In genomic region chr7:727104-727805, GRCh38 we compare ENCODE assay signal across 8 cellular contexts. TPM values are rescaled to one million over a fixed set of nuclear protein-coding genes. Genes with fewer than 3 reads are reported as not detected.
DNase-seq lines count a peak whose midpoint lies in the region; ATAC-seq, FAIRE-seq and TF ChIP-seq lines count a peak whose summit lies in the region.

PRKAR1B (minus strand) TSS chr7:727281; CDS start chr7:711505, 15,776 bp downstream.

- ATAC-seq in GM21528 (IDR thresholded peaks at IDR 0.05; ENCODE audit: low FRiP score, unreplicated experiment) = peak; percentile 37

- no peaks in the 10 kb centered on the region for H3K4me1 ChIP-seq in HUES64 (ENCODE audit: insufficient read depth, low read length)
- no peaks in the 10 kb centered on the region for H3K4me1 ChIP-seq in endodermal cell (ENCODE audit: control insufficient read depth, insufficient read depth, low read length)
- peaks cover 16 to 28% of the 10 kb centered on the region in 2 donors for H3K4me1 ChIP-seq in mucosa of rectum (ENCODE audit: control insufficient read depth in 2 of 2, insufficient read depth in 2 of 2, low read length in 2 of 2)
- H3K4me1 ChIP-seq in stomach smooth muscle (ENCODE audit: control insufficient read depth, insufficient read depth, low read length) = peaks cover 19% of the 10 kb centered on the region

- H3K4me3 ChIP-seq in HUES64 (ENCODE audit: low read length) (peak within 1 kb of the TSS; percentile 86), endodermal cell (ENCODE audit: low read length) (peak within 1 kb of the TSS; percentile 81), mucosa of rectum (ENCODE audit: low read length in 2 of 2) (peak within 1 kb of the TSS; percentile 70 to 74), stomach smooth muscle (ENCODE audit: low read length in 2 of 2) (peak within 1 kb of the TSS; percentile 59 to 79)

- DNase-seq in G401 (ENCODE audit: low spot score) (no peak), endodermal cell (peak; percentile 80), D721Med (ENCODE audit: insufficient read length, low spot score) (no peak)
- DNase-seq in activated CD4-positive, alpha-beta T cell treated with anti-CD3 and anti-CD28 coated beads for 48 hours = peak; percentile 59

- H3K27ac ChIP-seq in HUES64 (ENCODE audit: low read depth, low read length) (peak within 1 kb of the TSS; percentile 59), endodermal cell (ENCODE audit: low read depth, low read length) (no peak within 1 kb of the TSS), mucosa of rectum (ENCODE audit: low read depth in 2 of 2, low read length in 2 of 2) (peak within 1 kb of the TSS; percentile 38 to 53), stomach smooth muscle (ENCODE audit: low read length) (peak within 1 kb of the TSS; percentile 60)

- no peak for FAIRE-seq in D721Med (lab: Jason Lieb, UNC)

- H3K36me3 ChIP-seq in HUES64 (ENCODE audit: insufficient read depth, low read length) (peaks cover 50% of the 10 kb centered on the region), endodermal cell (ENCODE audit: control insufficient read depth, insufficient read depth, low read length) (peaks cover 29% of the 10 kb centered on the region), mucosa of rectum (ENCODE audit: control insufficient read depth in 2 of 2, insufficient read depth in 2 of 2, low read length in 2 of 2) (peaks cover 4 to 19% of the 10 kb centered on the region in 2 donors), stomach smooth muscle (ENCODE audit: control insufficient read depth in 2 of 2, insufficient read depth in 2 of 2, low read length in 2 of 2) (peaks cover 9 to 14% of the 10 kb centered on the region in 2 donors)

- H3K27me3 ChIP-seq in HUES64 (ENCODE audit: insufficient read depth, low read length) = no peaks in the 10 kb centered on the region
- H3K27me3 ChIP-seq in endodermal cell (ENCODE audit: control insufficient read depth, insufficient read depth, low read length, poor library complexity, severe bottlenecking) = no peaks in the 10 kb centered on the region
- no peaks in the 10 kb centered on the region for H3K27me3 ChIP-seq in mucosa of rectum (ENCODE audit: control insufficient read depth in 2 of 2, insufficient read depth in 2 of 2, low read length in 2 of 2)
- no peaks in the 10 kb centered on the region for H3K27me3 ChIP-seq in stomach smooth muscle (ENCODE audit: control insufficient read depth in 1 of 2, insufficient read depth in 2 of 2, low read length in 2 of 2)

- H3K9ac ChIP-seq in HUES64 (ENCODE audit: low read depth, low read length) = peak within 1 kb of the TSS; percentile 89
- peak within 1 kb of the TSS; percentile 12 for H3K9ac ChIP-seq in endodermal cell (ENCODE audit: extremely low read depth, low read length, poor library complexity, severe bottlenecking)
- peak within 1 kb of the TSS; percentile 60 to 79 for H3K9ac ChIP-seq in mucosa of rectum (ENCODE audit: low read depth in 1 of 2, low read length in 2 of 2)
- peak within 1 kb of the TSS; percentile 66 to 71 for H3K9ac ChIP-seq in stomach smooth muscle (ENCODE audit: low read length in 2 of 2)

- peaks cover 48% of the 10 kb centered on the region for H3K36me3 Mint-ChIP-seq in endodermal cell (ENCODE audit: low read depth)

- TF ChIP-seq CTCF in endodermal cell (conservative IDR thresholded peaks at IDR 0.05) (no peak), D721Med (IDR thresholded peaks at IDR 0.05; ENCODE audit: insufficient read depth, missing control alignments) (no peak)

- H3K9me3 ChIP-seq in HUES64 (ENCODE audit: insufficient read depth, low read depth, low read length) (peaks cover 22% of the 10 kb centered on the region), endodermal cell (ENCODE audit: control insufficient read depth, low read length) (peaks cover 35% of the 10 kb centered on the region), mucosa of rectum (ENCODE audit: control insufficient read depth in 2 of 2, low read length in 2 of 2) (no peaks in the 10 kb centered on the region), stomach smooth muscle (ENCODE audit: control insufficient read depth in 2 of 2, low read length in 2 of 2) (no peaks in the 10 kb centered on the region)

- H3K4me1 Mint-ChIP-seq in endodermal cell = peaks cover 5% of the 10 kb centered on the region

- WGBS in HUES64 = under 1% methylated on average over 55 of the region's 66 CpGs
- 0 to 1% methylated on average over 1 to 52 of the region's 66 CpGs for WGBS in endodermal cell (ENCODE audit: insufficient coverage in 1 of 2, insufficient read length in 1 of 2), 2 experiments

- peaks cover 1% of the 10 kb centered on the region for H3K27me3 Mint-ChIP-seq in endodermal cell (ENCODE audit: insufficient read depth)

- H3K4me3 Mint-ChIP-seq in endodermal cell = peak within 1 kb of the TSS; percentile 62

- H3K9me3 Mint-ChIP-seq in endodermal cell = peaks cover 35% of the 10 kb centered on the region

- in situ Hi-C loops in G401 (cut with HindIII; ENCODE audit: low sequenced_read_pairs) = no loop called here

- peak within 1 kb of the TSS; percentile 50 for H3K27ac Mint-ChIP-seq in endodermal cell

RNA-seq across cellular contexts. Expression of gene PRKAR1B, which starts in this region (rescaled TPM):
- 73.7 and 83.1 TPM in 2 replicates for total RNA-seq in G401 (2014; rRNA removed; shearing (Covaris generic))
- 37.5 TPM for polyA plus RNA-seq in HUES64 (2013, experiment 1 of 2)
- 26.6 TPM for polyA plus RNA-seq in HUES64 (2013, experiment 2 of 2)
- total RNA-seq in endodermal cell = 10 to 100 TPM; 33.5 to 43.2 TPM
- polyA plus RNA-seq in endodermal cell (2013, experiment 1 of 2) = 12.8 TPM
- polyA plus RNA-seq in endodermal cell (2013, experiment 2 of 2) = 12.0 TPM

Comparison
In these comparisons a context has a peak if more than half of its experiments do, and no peak if none do; other contexts are left out.
1. DNase-seq: peak in activated CD4-positive, alpha-beta T cell treated with anti-CD3 and anti-CD28 coated beads for 48 hours (single experiment) and endodermal cell (single experiment); none in G401 (single experiment) and D721Med (single experiment).
2. H3K9ac ChIP-seq: peak in every context shown above with its lines; median percentile 89 in HUES64; 70 in mucosa of rectum; 68 in stomach smooth muscle; 12 in endodermal cell.
3. Peak in every context shown above with its lines, with median percentiles within 50 percentile points of each other: H3K4me3 ChIP-seq.